ENCODE assay signal across 15 cellular contexts in genomic region chr7:116834815-116835533, GRCh38. TPM values are rescaled to one million over a fixed set of nuclear protein-coding genes. Genes with fewer than 3 reads are reported as not detected.
DNase-seq lines count a peak whose midpoint lies in the region; ATAC-seq and TF ChIP-seq lines count a peak whose summit lies in the region.
"Had no signal": no experiment of that assay in that cellular context is flagged by ENCODE, and none has a peak within 500 bp of the region (broad histone marks: within the 10 kb centered on the region; RNA-seq: fewer than 3 reads in every experiment).

No MANE protein-coding gene starts in this region.

- no peak for TF ChIP-seq CTCF in foreskin keratinocyte (conservative IDR thresholded peaks at IDR 0.05)
- TF ChIP-seq CTCF in glutamatergic neuron (IDR thresholded peaks at IDR 0.05; ENCODE audit: partially characterized antibody, unreplicated experiment) = no peak

- no peaks in the 10 kb centered on the region for H3K36me3 Mint-ChIP-seq in activated naive CD4-positive, alpha-beta T cell treated with anti-CD3 and anti-CD28 coated beads, Interleukin-2, amount 50 U/mL, for 72 hours
- no peaks in the 10 kb centered on the region for H3K36me3 Mint-ChIP-seq in glutamatergic neuron (ENCODE audit: unreplicated experiment)
- H3K36me3 Mint-ChIP-seq: naive B cell, type B pancreatic cell had no signal

- no peak overlapping the region for H3K4me3 Mint-ChIP-seq in glutamatergic neuron (ENCODE audit: unreplicated experiment)
- H3K4me3 Mint-ChIP-seq: naive B cell, type B pancreatic cell had no signal

- no peak for DNase-seq in activated naive CD4-positive, alpha-beta T cell treated with anti-CD3 and anti-CD28 coated beads, Interleukin-2, amount 50 U/mL, for 72 hours (ENCODE audit: low spot score in 2 of 2)
- no peak for DNase-seq in activated naive CD4-positive, alpha-beta T cell treated with Interleukin-2 at 50 U/mL for 16 hours
- DNase-seq in SK-MEL-5 (ENCODE audit: low read depth, low spot score) (peak; percentile 19), foreskin keratinocyte (peak; percentile 41 to 74), stromal cell of bone marrow (ENCODE audit: low read depth) (peak; percentile 53), GDM1 (lab: John Stamatoyannopoulos, UW) (no peak), glutamatergic neuron (no peak)
- DNase-seq: activated naive CD4-positive, alpha-beta T cell; naive B cell; NCI-H1092; NCI-H774 had no signal

- H3K4me1 ChIP-seq in foreskin keratinocyte = peaks cover 17% of the 10 kb centered on the region

- peak overlapping the region; percentile 61 for H3K27ac ChIP-seq in foreskin keratinocyte
- H3K27ac ChIP-seq: dorsolateral prefrontal cortex had no signal

- no peaks in the 10 kb centered on the region for H3K4me1 Mint-ChIP-seq in glutamatergic neuron (ENCODE audit: low read depth, unreplicated experiment)
- H3K4me1 Mint-ChIP-seq: naive B cell had no signal

- in situ Hi-C loops in SK-MEL-5 (cut with HindIII; ENCODE audit: low pct_unique_long_range_greater_than_20kb, low sequenced_read_pairs) = no loop called here

- no peaks in the 10 kb centered on the region for H3K9me3 Mint-ChIP-seq in activated naive CD4-positive, alpha-beta T cell treated with anti-CD3 and anti-CD28 coated beads, Interleukin-2, amount 50 U/mL, for 72 hours
- peaks cover 2% of the 10 kb centered on the region for H3K9me3 Mint-ChIP-seq in glutamatergic neuron (ENCODE audit: unreplicated experiment)
- H3K9me3 Mint-ChIP-seq: naive B cell, type B pancreatic cell had no signal

- H3K27ac Mint-ChIP-seq in activated naive CD4-positive, alpha-beta T cell treated with anti-CD3 and anti-CD28 coated beads, Interleukin-2, amount 50 U/mL, for 72 hours = no peak overlapping the region
- no peak overlapping the region for H3K27ac Mint-ChIP-seq in glutamatergic neuron (ENCODE audit: unreplicated experiment)
- H3K27ac Mint-ChIP-seq: naive B cell, type B pancreatic cell had no signal

- ATAC-seq in activated naive CD4-positive, alpha-beta T cell treated with anti-CD3 and anti-CD28 coated beads, Interleukin-2, amount 50 U/mL, for 72 hours = peak; percentile 39 to 71
- ATAC-seq in foreskin keratinocyte (peak; percentile 95), HG03097 (IDR thresholded peaks at IDR 0.05; ENCODE audit: low FRiP score, unreplicated experiment) (no peak)
- ATAC-seq: sciatic nerve had no signal

- no peaks in the 10 kb centered on the region for H3K27me3 Mint-ChIP-seq in glutamatergic neuron (ENCODE audit: unreplicated experiment)
- H3K27me3 Mint-ChIP-seq: type B pancreatic cell had no signal

- H3K27me3 ChIP-seq in foreskin keratinocyte = no peaks in the 10 kb centered on the region

RNA-seq across cellular contexts. Expression of gene CAPZA2, which starts 27.4 kb away (rescaled TPM):
- total RNA-seq in activated naive CD4-positive, alpha-beta T cell treated with anti-CD3 and anti-CD28 coated beads, Interleukin-2, amount 50 U/mL, for 72 hours = 100 to 1,000 TPM in 1 of 2 donors, 10 to 100 TPM in 1; 97.3 to 148 TPM
- 240 and 252 TPM in 2 replicates for total RNA-seq in SK-MEL-5 (2014; rRNA removed; shearing (Covaris generic))
- polyA plus RNA-seq in SK-MEL-5 (2015; cell fraction: cytosol; rRNA removed) = 93.9 and 118 TPM in 2 replicates
- 55.8 and 75.5 TPM in 2 replicates for polyA plus RNA-seq in SK-MEL-5 (2015; cell fraction: nucleus; rRNA removed)
- 112 and 116 TPM in 2 replicates for total RNA-seq in foreskin keratinocyte
- 37.2 and 49.6 TPM in 2 replicates for polyA plus RNA-seq in foreskin keratinocyte
- total RNA-seq in glutamatergic neuron (ENCODE audit: unreplicated experiment) = 142 TPM

Comparison
In these comparisons a context has a peak if more than half of its experiments do, and no peak if none do; other contexts are left out.
1. DNase-seq: peak in SK-MEL-5 (single experiment), foreskin keratinocyte (2 of 2) and stromal cell of bone marrow (single experiment); none in activated naive CD4-positive, alpha-beta T cell treated with anti-CD3 and anti-CD28 coated beads, Interleukin-2, amount 50 U/mL, for 72 hours (0 of 2), activated naive CD4-positive, alpha-beta T cell treated with Interleukin-2 at 50 U/mL for 16 hours (single experiment), GDM1 (single experiment) and glutamatergic neuron (single experiment).